In genomic region chr6:144266091-144266649, GRCh38 we compare ENCODE assay signal across 8 cellular contexts. TPM values are rescaled to one million over a fixed set of nuclear protein-coding genes. Genes with fewer than 3 reads are reported as not detected.
DNase-seq lines count a peak whose midpoint lies in the region; ATAC-seq, FAIRE-seq and TF ChIP-seq lines count a peak whose summit lies in the region.

No MANE protein-coding gene starts in this region.

- no peak overlapping the region for H3K9ac ChIP-seq in parathyroid adenoma

- no peaks in the 10 kb centered on the region for H3K79me2 ChIP-seq in parathyroid adenoma

- CTCF ChIA-PET in Calu3 (lab: Charles Lee) = no interaction called here
- CTCF ChIA-PET in RWPE1 (lab: Yijun Ruan, JAX) = interaction anchor here (0.6 to 1.1 kb wide), 3 partner anchors 47 to 194 kb away, joined by 3 to 7 read pairs (median 3); no protein-coding TSS in a partner anchor

- POLR2A ChIA-PET in RWPE1 (lab: Yijun Ruan, JAX; ENCODE audit: low non-redundant PET) = no interaction called here

- DNase-seq in Calu3 (peak; percentile 55), RWPE1 (ENCODE audit: low spot score) (peak; percentile 84), fibroblast of villous mesenchyme (ENCODE audit: low read depth) (peak; percentile 83), SIG-M5 treated with dmso at 0.1 percent for 504 hours (lab: John Stamatoyannopoulos, UW; ENCODE audit: unreplicated experiment) (no peak), GM12891 (ENCODE audit: insufficient read length, low spot score) (no peak), HPDE6-E6E7 (ENCODE audit: extremely low spot score) (no peak)

- H3K27ac ChIP-seq in RWPE1 = peak overlapping the region; percentile 80
- peak overlapping the region; percentile 7 for H3K27ac ChIP-seq in parathyroid adenoma

- H3K4me1 Mint-ChIP-seq in Calu3 (ENCODE audit: low read depth, unreplicated experiment) = peaks cover 7% of the 10 kb centered on the region

- H3K4me3 ChIP-seq in fibroblast of villous mesenchyme (ENCODE audit: low read depth, low read length) (no peak overlapping the region), parathyroid adenoma (ENCODE audit: low read depth, low read length) (no peak overlapping the region)

- H3K4me2 ChIP-seq in parathyroid adenoma (ENCODE audit: low read length) = no peak overlapping the region

- no peak for ATAC-seq in GM18498 (IDR thresholded peaks at IDR 0.05; ENCODE audit: unreplicated experiment)

- H3K4me1 ChIP-seq in parathyroid adenoma = peaks cover 4% of the 10 kb centered on the region

- peak overlapping the region; percentile 64 for H2AFZ ChIP-seq in parathyroid adenoma

- no peaks in the 10 kb centered on the region for H3K36me3 Mint-ChIP-seq in Calu3 (ENCODE audit: insufficient read depth, unreplicated experiment)

- no TSS peak for BruUV-seq in Calu3 (replicated peaks; lab: Mats Ljungman, UMichigan)

- no peak for TF ChIP-seq POLR2A in GM12891 (IDR thresholded peaks at IDR 0.05; ENCODE audit: low read depth, low read length)

- no peak overlapping the region for H3K27ac Mint-ChIP-seq in Calu3 (ENCODE audit: unreplicated experiment)

- no peaks in the 10 kb centered on the region for H3K9me3 Mint-ChIP-seq in Calu3 (ENCODE audit: low read depth, unreplicated experiment)

- H3K36me3 ChIP-seq in parathyroid adenoma (ENCODE audit: control insufficient read depth, insufficient read depth, low read length) = no peaks in the 10 kb centered on the region

- H3K9me3 ChIP-seq in parathyroid adenoma (ENCODE audit: control insufficient read depth, low read length) = no peaks in the 10 kb centered on the region

- intact Hi-C loops in Calu3 (cut with micrococcal nuclease; ENCODE audit: unreplicated experiment) = loop anchor here (10.0 kb wide), 1 partner anchor 219 kb away; no protein-coding TSS in a partner anchor

- no peak for TF ChIP-seq CTCF in Calu3 (IDR thresholded peaks at IDR 0.05; ENCODE audit: unreplicated experiment)
- TF ChIP-seq CTCF in RWPE1 (conservative IDR thresholded peaks at IDR 0.05; ENCODE audit: low read depth) = no peak
- TF ChIP-seq CTCF in fibroblast of villous mesenchyme (IDR thresholded peaks at IDR 0.05; ENCODE audit: insufficient read depth, low read depth, low read length) = no peak
- no peak for TF ChIP-seq CTCF in parathyroid adenoma (IDR thresholded peaks at IDR 0.05)

- no peak overlapping the region for H3K4me3 Mint-ChIP-seq in Calu3 (ENCODE audit: low read depth, unreplicated experiment)

- H3K27me3 Mint-ChIP-seq in Calu3 (ENCODE audit: unreplicated experiment) = no peaks in the 10 kb centered on the region

- no peak for FAIRE-seq in GM12891 (lab: Jason Lieb, UNC)

- no peaks in the 10 kb centered on the region for H3K27me3 ChIP-seq in parathyroid adenoma (ENCODE audit: control insufficient read depth, insufficient read depth, low read length)

TF ChIP-seq in GM12891, 5 proteins besides CTCF, POLR2A, EP300 and RAD21:
- TF ChIP-seq SPI1 (IDR thresholded peaks at IDR 0.05; ENCODE audit: low read depth, low read length) (no peak), POU2F2 (IDR thresholded peaks at IDR 0.05; ENCODE audit: low read depth, low read length) (no peak), PAX5 (IDR thresholded peaks at IDR 0.05; ENCODE audit: insufficient read depth, low read length, severe bottlenecking) (no peak), TAF1 (IDR thresholded peaks at IDR 0.05; ENCODE audit: low read depth, low read length) (no peak), POLR2AphosphoS5 (IDR thresholded peaks at IDR 0.05; ENCODE audit: low read depth, low read length) (no peak)

RNA-seq across cellular contexts. Expression of gene UTRN, which starts 19.0 kb away (rescaled TPM):
- 89.4 and 109 TPM in 2 replicates for total RNA-seq in Calu3 (2022)
- total RNA-seq in fibroblast of villous mesenchyme = 115 and 132 TPM in 2 replicates
- polyA plus RNA-seq in GM12891 (2012; ENCODE audit: low read depth, missing spikeins) = 12.6 TPM

Comparison
In these comparisons a context has a peak if more than half of its experiments do, and no peak if none do; other contexts are left out.
1. DNase-seq: peak in Calu3 (single experiment), RWPE1 (single experiment) and fibroblast of villous mesenchyme (single experiment); none in SIG-M5 treated with dmso at 0.1 percent for 504 hours (single experiment), GM12891 (single experiment) and HPDE6-E6E7 (single experiment).